1 cellular context compared by ENCODE assay signal in the genomic region with DNA sequence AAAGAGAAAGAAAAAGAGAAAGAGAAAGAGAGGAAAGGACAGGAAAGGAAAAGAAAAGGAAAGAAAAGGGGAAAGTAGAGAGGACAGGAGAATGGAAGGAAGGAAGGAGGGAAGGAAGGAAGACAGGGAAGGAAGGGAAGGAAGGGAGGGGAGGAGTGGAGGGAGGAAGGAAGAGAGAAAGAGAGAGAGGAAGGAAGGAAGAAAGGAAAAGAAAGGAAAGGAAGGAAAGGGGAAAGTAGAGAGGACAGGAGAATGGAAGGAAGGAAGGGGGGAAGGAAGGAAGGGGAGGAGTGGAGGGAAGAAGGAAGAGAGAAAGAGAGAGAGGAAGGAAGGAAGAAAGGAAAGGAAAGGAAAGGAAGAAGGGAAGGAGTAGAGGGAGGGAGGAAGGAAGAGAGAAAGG.
TF ChIP-seq lines count a peak whose summit lies in the region.

No MANE protein-coding gene starts in this region.

TF ChIP-seq in HEK293, 187 proteins besides CTCF, POLR2A, EP300 and RAD21 (continued from another document):
- TF ChIP-seq, protein P1, sequence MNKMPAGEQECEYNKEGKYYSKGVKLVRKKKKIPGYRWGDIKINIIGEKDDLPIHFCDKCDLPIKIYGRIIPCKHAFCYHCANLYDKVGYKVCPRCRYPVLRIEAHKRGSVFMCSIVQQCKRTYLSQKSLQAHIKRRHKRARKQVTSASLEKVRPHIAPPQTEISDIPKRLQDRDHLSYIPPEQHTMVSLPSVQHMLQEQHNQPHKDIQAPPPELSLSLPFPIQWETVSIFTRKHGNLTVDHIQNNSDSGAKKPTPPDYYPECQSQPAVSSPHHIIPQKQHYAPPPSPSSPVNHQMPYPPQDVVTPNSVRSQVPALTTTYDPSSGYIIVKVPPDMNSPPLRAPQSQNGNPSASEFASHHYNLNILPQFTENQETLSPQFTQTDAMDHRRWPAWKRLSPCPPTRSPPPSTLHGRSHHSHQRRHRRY (tag by site-specific recombination; IDR thresholded peaks at IDR 0.05), result no peak
- TF ChIP-seq ZBTB7A (tag by site-specific recombination; IDR thresholded peaks at IDR 0.05; ENCODE audit: low read depth) (no peak), ZNF510 (tag by site-specific recombination; IDR thresholded peaks at IDR 0.05; ENCODE audit: insufficient replicate concordance) (no peak), ZNF830 (tag by site-specific recombination; IDR thresholded peaks at IDR 0.05; ENCODE audit: low read depth) (no peak)
- TF ChIP-seq, protein P2, sequence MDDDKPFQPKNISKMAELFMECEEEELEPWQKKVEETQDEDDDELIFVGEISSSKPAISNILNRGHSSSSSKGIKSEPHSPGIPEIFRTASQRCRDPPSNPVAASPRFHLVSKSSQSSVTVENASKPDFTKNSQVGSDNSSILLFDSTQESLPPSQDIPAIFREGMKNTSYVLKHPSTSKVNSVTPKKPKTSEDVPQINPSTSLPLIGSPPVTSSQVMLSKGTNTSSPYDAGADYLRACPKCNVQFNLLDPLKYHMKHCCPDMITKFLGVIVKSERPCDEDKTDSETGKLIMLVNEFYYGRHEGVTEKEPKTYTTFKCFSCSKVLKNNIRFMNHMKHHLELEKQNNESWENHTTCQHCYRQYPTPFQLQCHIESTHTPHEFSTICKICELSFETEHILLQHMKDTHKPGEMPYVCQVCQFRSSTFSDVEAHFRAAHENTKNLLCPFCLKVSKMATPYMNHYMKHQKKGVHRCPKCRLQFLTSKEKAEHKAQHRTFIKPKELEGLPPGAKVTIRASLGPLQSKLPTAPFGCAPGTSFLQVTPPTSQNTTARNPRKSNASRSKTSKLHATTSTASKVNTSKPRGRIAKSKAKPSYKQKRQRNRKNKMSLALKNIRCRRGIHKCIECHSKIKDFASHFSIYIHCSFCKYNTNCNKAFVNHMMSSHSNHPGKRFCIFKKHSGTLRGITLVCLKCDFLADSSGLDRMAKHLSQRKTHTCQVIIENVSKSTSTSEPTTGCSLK (tag by site-specific recombination; IDR thresholded peaks at IDR 0.05), result no peak
